Comparison of ENCODE assay signal across 9 cellular contexts in genomic region chr12:46160081-46160980, GRCh38.
DNase-seq lines count a peak whose midpoint lies in the region; ATAC-seq and TF ChIP-seq lines count a peak whose summit lies in the region.
"Had no signal": no experiment of that assay in that cellular context is flagged by ENCODE, and none has a peak within 500 bp of the region (broad histone marks: within the 10 kb centered on the region; RNA-seq: fewer than 3 reads in every experiment).

No MANE protein-coding gene starts in this region.

- H3K36me3 ChIP-seq in mucosa of descending colon (ENCODE audit: low read depth), result no peaks in the 10 kb centered on the region
- H3K36me3 ChIP-seq in mesendoderm (ENCODE audit: control insufficient read depth, insufficient read depth, low read length), result no peaks in the 10 kb centered on the region
- H3K36me3 ChIP-seq in CD8-positive, alpha-beta T cell (ENCODE audit: insufficient read depth, low read length), result no peaks in the 10 kb centered on the region
- H3K36me3 ChIP-seq: heart right ventricle had no signal

- CTCF ChIA-PET in CD8-positive, alpha-beta T cell (lab: Charles Lee), result interaction anchor here (0.7 to 2.7 kb wide), 3 partner anchors 8 to 143 kb away, joined by 3 to 13 read pairs (median 6); no protein-coding TSS in a partner anchor
- CTCF ChIA-PET in activated CD8-positive, alpha-beta T cell treated with anti-CD3 and anti-CD28 coated beads for 36 hours (lab: Charles Lee), result interaction anchor here (1.4 to 1.7 kb wide), 3 partner anchors 8 to 143 kb away, joined by 4 to 6 read pairs (median 4); no protein-coding TSS in a partner anchor

- H3K27me3 Mint-ChIP-seq in brain, result peaks cover 11% of the 10 kb centered on the region
- no peaks in the 10 kb centered on the region for H3K27me3 Mint-ChIP-seq in CD8-positive, alpha-beta T cell (ENCODE audit: low read depth)
- H3K27me3 Mint-ChIP-seq in activated CD8-positive, alpha-beta T cell treated with anti-CD3 and anti-CD28 coated beads for 36 hours, result no peaks in the 10 kb centered on the region

- WGBS in mesendoderm (ENCODE audit: extremely low coverage, insufficient coverage, low lambda C conversion rate), result no CpG with 5 or more reads among the region's 10 CpGs

- peak; percentile 99 for DNase-seq in AG10803 (ENCODE audit: low read depth)
- DNase-seq in NCI-H1436 treated with DMSO at 0.1 percent for 48 hours (lab: John Stamatoyannopoulos, UW), result peak; percentile 76
- peak in 1 of 3 donors; percentile 37 for DNase-seq in mucosa of descending colon
- no peak for DNase-seq in mesendoderm
- no peak for DNase-seq in CD8-positive, alpha-beta T cell
- no peak for DNase-seq in activated CD8-positive, alpha-beta T cell treated with anti-CD3 and anti-CD28 coated beads for 36 hours
- DNase-seq: heart right ventricle had no signal

- no peaks in the 10 kb centered on the region for H3K79me1 ChIP-seq in mesendoderm (ENCODE audit: low read length)

- no peak overlapping the region for H3K4me3 ChIP-seq in AG10803 (ENCODE audit: low read length)
- H3K4me3 ChIP-seq in mucosa of descending colon, result no peak overlapping the region
- H3K4me3 ChIP-seq in mesendoderm (ENCODE audit: low read length), result no peak overlapping the region
- no peak overlapping the region for H3K4me3 ChIP-seq in CD8-positive, alpha-beta T cell (ENCODE audit: low read depth, low read length)
- H3K4me3 ChIP-seq: heart right ventricle had no signal

- H3K4me3 Mint-ChIP-seq in brain, result peak overlapping the region in 4 of 5 experiments; percentile 45 to 59 (median 56)
- H3K4me3 Mint-ChIP-seq in CD8-positive, alpha-beta T cell, result no peak overlapping the region
- no peak overlapping the region for H3K4me3 Mint-ChIP-seq in activated CD8-positive, alpha-beta T cell treated with anti-CD3 and anti-CD28 coated beads for 36 hours

- no peak overlapping the region for H4K5ac ChIP-seq in mesendoderm (ENCODE audit: low read length)

- peaks cover 32% of the 10 kb centered on the region for H3K4me1 Mint-ChIP-seq in brain
- peaks cover 16% of the 10 kb centered on the region for H3K4me1 Mint-ChIP-seq in CD8-positive, alpha-beta T cell (ENCODE audit: low read depth)
- H3K4me1 Mint-ChIP-seq in activated CD8-positive, alpha-beta T cell treated with anti-CD3 and anti-CD28 coated beads for 36 hours (ENCODE audit: low read depth), result peaks cover 17% of the 10 kb centered on the region

- H2BK15ac ChIP-seq in mesendoderm (replicated peaks; ENCODE audit: low read depth), result no peak overlapping the region

- no peaks in the 10 kb centered on the region for H3K9me3 ChIP-seq in mucosa of descending colon
- H3K9me3 ChIP-seq in CD8-positive, alpha-beta T cell (ENCODE audit: low read length), result peaks cover 5% of the 10 kb centered on the region

- H3K36me3 Mint-ChIP-seq in brain, result peaks cover 7% of the 10 kb centered on the region
- H3K36me3 Mint-ChIP-seq in CD8-positive, alpha-beta T cell, result peaks cover 9% of the 10 kb centered on the region
- H3K36me3 Mint-ChIP-seq in activated CD8-positive, alpha-beta T cell treated with anti-CD3 and anti-CD28 coated beads for 36 hours (ENCODE audit: low read depth), result peaks cover 8% of the 10 kb centered on the region

- H3K56ac ChIP-seq in mesendoderm (ENCODE audit: low read length), result no peak overlapping the region

- ATAC-seq in mucosa of descending colon (peak; percentile 76), GM18873 (IDR thresholded peaks at IDR 0.05; ENCODE audit: low FRiP score, unreplicated experiment) (no peak)
- ATAC-seq in CD8-positive, alpha-beta T cell, result no peak
- ATAC-seq in activated CD8-positive, alpha-beta T cell treated with anti-CD3 and anti-CD28 coated beads for 36 hours, result no peak

- peaks cover 4 to 13% (median 9%) of the 10 kb centered on the region in 5 experiments for H3K9me3 Mint-ChIP-seq in brain
- peaks cover 12% of the 10 kb centered on the region for H3K9me3 Mint-ChIP-seq in CD8-positive, alpha-beta T cell
- H3K9me3 Mint-ChIP-seq in activated CD8-positive, alpha-beta T cell treated with anti-CD3 and anti-CD28 coated beads for 36 hours, result peaks cover 12% of the 10 kb centered on the region

- intact Hi-C loops in mucosa of descending colon (cut with DNase I, micrococcal nuclease), result no loop called here
- intact Hi-C loops in CD8-positive, alpha-beta T cell (cut with DNase I, micrococcal nuclease), result no loop called here
- intact Hi-C loops in activated CD8-positive, alpha-beta T cell treated with anti-CD3 and anti-CD28 coated beads for 36 hours (cut with micrococcal nuclease), result no loop called here

- H3K27ac ChIP-seq in mesendoderm (ENCODE audit: low read depth, low read length), result no peak overlapping the region
- no peak overlapping the region for H3K27ac ChIP-seq in CD8-positive, alpha-beta T cell (ENCODE audit: low read depth, low read length)

- no peak overlapping the region for H3K23ac ChIP-seq in mesendoderm (ENCODE audit: low read length)

- H4K8ac ChIP-seq in mesendoderm (ENCODE audit: low read depth, low read length), result no peak overlapping the region

- no peak overlapping the region for H3K4ac ChIP-seq in mesendoderm (ENCODE audit: low read depth, low read length)

- no peak overlapping the region for H2BK120ac ChIP-seq in mesendoderm (ENCODE audit: low read depth, low read length)

- TF ChIP-seq CTCF in AG10803 (conservative IDR thresholded peaks at IDR 0.05; ENCODE audit: low read length) (no peak), brain (conservative IDR thresholded peaks at IDR 0.05) (no peak), mucosa of descending colon (IDR thresholded peaks at IDR 0.05) (no peak)
- no peak for TF ChIP-seq CTCF in CD8-positive, alpha-beta T cell (IDR thresholded peaks at IDR 0.05)
- no peak for TF ChIP-seq CTCF in activated CD8-positive, alpha-beta T cell treated with anti-CD3 and anti-CD28 coated beads for 36 hours (IDR thresholded peaks at IDR 0.05)

- no peak overlapping the region for H3K9ac ChIP-seq in mesendoderm (ENCODE audit: low read length)

- H3K4me1 ChIP-seq in mucosa of descending colon (ENCODE audit: low read depth) (no peaks in the 10 kb centered on the region), mesendoderm (ENCODE audit: control insufficient read depth, low read depth, low read length) (no peaks in the 10 kb centered on the region)
- peaks cover 8% of the 10 kb centered on the region for H3K4me1 ChIP-seq in CD8-positive, alpha-beta T cell (ENCODE audit: insufficient read depth, low read length)

- no peak overlapping the region for H2AK5ac ChIP-seq in mesendoderm (ENCODE audit: low read length)

- H3K27me3 ChIP-seq in mesendoderm (ENCODE audit: insufficient read depth, low read length, poor library complexity), result no peaks in the 10 kb centered on the region
- H3K27me3 ChIP-seq in CD8-positive, alpha-beta T cell (ENCODE audit: insufficient read depth, low read length), result no peaks in the 10 kb centered on the region
- H3K27me3 ChIP-seq: heart right ventricle had no signal

- no peak overlapping the region for H2BK5ac ChIP-seq in mesendoderm (ENCODE audit: low read length)

- peak overlapping the region in 3 of 5 experiments; percentile 8 to 63 (median 50) for H3K27ac Mint-ChIP-seq in brain
- no peak overlapping the region for H3K27ac Mint-ChIP-seq in CD8-positive, alpha-beta T cell
- no peak overlapping the region for H3K27ac Mint-ChIP-seq in activated CD8-positive, alpha-beta T cell treated with anti-CD3 and anti-CD28 coated beads for 36 hours

- H3K18ac ChIP-seq in mesendoderm (ENCODE audit: low read length), result no peak overlapping the region

- no peaks in the 10 kb centered on the region for H3K79me2 ChIP-seq in mesendoderm (ENCODE audit: control insufficient read depth, insufficient read depth, low read length)

- POLR2A ChIA-PET in CD8-positive, alpha-beta T cell (lab: Charles Lee), result interaction anchor here (1.4 kb wide), 1 partner anchor 99 kb away, joined by 3 read pairs; no protein-coding TSS in a partner anchor
- POLR2A ChIA-PET in activated CD8-positive, alpha-beta T cell treated with anti-CD3 and anti-CD28 coated beads for 36 hours (lab: Charles Lee), result interaction anchor here (1.0 to 3.1 kb wide), 2 partner anchors 106 to 110 kb away, joined by 3 to 9 read pairs; no protein-coding TSS in a partner anchor

- H3K4me2 ChIP-seq in mesendoderm (ENCODE audit: low read length), result no peak overlapping the region

Comparison
In these comparisons a context has a peak if more than half of its experiments do, and no peak if none do; other contexts are left out.
1. DNase-seq: peak in AG10803 (single experiment) and NCI-H1436 treated with DMSO at 0.1 percent for 48 hours (single experiment); none in mesendoderm (single experiment), CD8-positive, alpha-beta T cell (0 of 7) and activated CD8-positive, alpha-beta T cell treated with anti-CD3 and anti-CD28 coated beads for 36 hours (single experiment).
2. H3K27ac Mint-ChIP-seq: peak in brain (3 of 5); none in CD8-positive, alpha-beta T cell (single experiment) and activated CD8-positive, alpha-beta T cell treated with anti-CD3 and anti-CD28 coated beads for 36 hours (single experiment).
3. H3K4me3 Mint-ChIP-seq: peak in brain (4 of 5); none in CD8-positive, alpha-beta T cell (single experiment) and activated CD8-positive, alpha-beta T cell treated with anti-CD3 and anti-CD28 coated beads for 36 hours (single experiment).